ENCODE assay signal across 15 cellular contexts in the genomic region with DNA sequence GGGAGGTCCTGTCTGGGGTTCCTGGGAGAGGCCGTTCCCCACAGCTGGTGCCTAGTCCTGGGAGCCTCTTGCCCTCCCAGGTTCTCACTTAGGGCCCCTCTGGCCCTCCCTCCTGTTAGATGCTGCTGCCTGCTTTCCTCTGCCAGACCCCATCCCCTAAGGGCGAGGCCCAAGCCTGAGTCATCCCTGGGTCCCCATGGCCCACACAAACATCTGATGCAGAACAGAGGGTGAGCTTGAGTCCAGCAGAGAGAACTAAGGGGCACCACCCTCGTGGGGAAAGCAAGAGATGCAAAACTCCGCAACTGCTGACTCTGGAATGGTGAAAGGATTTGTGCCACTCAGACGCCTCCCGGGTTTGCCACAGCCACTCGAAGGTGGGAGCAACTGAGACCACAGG. TPM values are rescaled to one million over a fixed set of nuclear protein-coding genes. Genes with fewer than 3 reads are reported as not detected.
DNase-seq lines count a peak whose midpoint lies in the region; ATAC-seq and TF ChIP-seq lines count a peak whose summit lies in the region.
"Had no signal": no experiment of that assay in that cellular context is flagged by ENCODE, and none has a peak within 500 bp of the region (broad histone marks: within the 10 kb centered on the region; RNA-seq: fewer than 3 reads in every experiment).

No MANE protein-coding gene starts in this region.

- H3K27ac Mint-ChIP-seq in osteocyte (ENCODE audit: unreplicated experiment): no peak overlapping the region
- H3K27ac Mint-ChIP-seq: CD4-positive, alpha-beta memory T cell had no signal

- H3K9ac ChIP-seq in liver (ENCODE audit: low read depth in 1 of 2, low read length in 2 of 2) (no peak overlapping the region), neuronal stem cell (ENCODE audit: low read depth, low read length, poor library complexity) (no peak overlapping the region)
- H3K9ac ChIP-seq: GM23248 had no signal

- H3K27ac ChIP-seq in right atrium auricular region (no peak overlapping the region), liver (ENCODE audit: low read depth in 1 of 2, low read length in 2 of 2) (peak overlapping the region; percentile 93 to 96), neuronal stem cell (replicated peaks; ENCODE audit: low read length) (no peak overlapping the region)
- H3K27ac ChIP-seq: C4-2B, GM23248 had no signal

- H3K18ac ChIP-seq in neuronal stem cell (ENCODE audit: low read length): peak overlapping the region; percentile 74

- DNase-seq in right atrium auricular region (ENCODE audit: low spot score): peak; percentile 5
- DNase-seq in Right ventricle myocardium superior: no peak
- no peak for DNase-seq in neuronal stem cell (ENCODE audit: low spot score)
- no peak for DNase-seq in osteocyte (ENCODE audit: extremely low spot score, unreplicated experiment)
- no peak for DNase-seq in erythroblast (lab: John Stamatoyannopoulos, UW)
- no peak for DNase-seq in NCI-H1105 treated with DMSO at 0.1 percent for 48 hours (lab: John Stamatoyannopoulos, UW)
- DNase-seq: 8988T; CD4-positive, alpha-beta memory T cell; DMS79; GM23248 had no signal

- H3K4ac ChIP-seq in neuronal stem cell (ENCODE audit: low read length): no peak overlapping the region

- H3K27me3 Mint-ChIP-seq in osteocyte (ENCODE audit: unreplicated experiment): peaks cover 20% of the 10 kb centered on the region

- no peak overlapping the region for H3K4me3 Mint-ChIP-seq in osteocyte (ENCODE audit: unreplicated experiment)
- H3K4me3 Mint-ChIP-seq: CD4-positive, alpha-beta memory T cell had no signal

- H3K36me3 Mint-ChIP-seq in osteocyte (ENCODE audit: unreplicated experiment): no peaks in the 10 kb centered on the region
- H3K36me3 Mint-ChIP-seq: CD4-positive, alpha-beta memory T cell had no signal

- TF ChIP-seq CTCF in right atrium auricular region (IDR thresholded peaks at IDR 0.05) (no peak), liver (IDR thresholded peaks at IDR 0.05; ENCODE audit: low read depth, low read length, missing input control) (no peak), osteocyte (IDR thresholded peaks at IDR 0.05) (no peak)

- peak overlapping the region; percentile 63 for H2BK15ac ChIP-seq in neuronal stem cell (ENCODE audit: low read length)

- intact Hi-C loops in Right ventricle myocardium superior (cut with DNase I): no loop called here

- TF ChIP-seq POLR2A in erythroblast (IDR thresholded peaks at IDR 0.05; ENCODE audit: low read length): no peak

- H2AFZ ChIP-seq in neuronal stem cell (ENCODE audit: low read length): no peak overlapping the region
- H2AFZ ChIP-seq: GM23248 had no signal

- no peak overlapping the region for H3K4me3 ChIP-seq in right atrium auricular region
- H3K4me3 ChIP-seq in liver (ENCODE audit: low read depth in 1 of 3, low read length in 3 of 3): no peak overlapping the region
- no peak overlapping the region for H3K4me3 ChIP-seq in neuronal stem cell (ENCODE audit: low read length in 2 of 2)
- H3K4me3 ChIP-seq: GM12878, GM23248, HAP-1 had no signal

- peak overlapping the region; percentile 73 for H2BK120ac ChIP-seq in neuronal stem cell (ENCODE audit: low read depth, low read length)

- H3K14ac ChIP-seq in neuronal stem cell (ENCODE audit: low read length): peak overlapping the region; percentile 42

- H3K27me3 ChIP-seq in right atrium auricular region: no peaks in the 10 kb centered on the region
- no peaks in the 10 kb centered on the region for H3K27me3 ChIP-seq in liver (ENCODE audit: control insufficient read depth in 4 of 4, insufficient read depth in 4 of 4, low read length in 3 of 4)
- peaks cover 0 to 8% (median 0%) of the 10 kb centered on the region in 3 experiments for H3K27me3 ChIP-seq in neuronal stem cell (ENCODE audit: control insufficient read depth in 3 of 3, insufficient read depth in 3 of 3, low read depth in 1 of 3, low read length in 3 of 3)

- no peak overlapping the region for H4K8ac ChIP-seq in neuronal stem cell (ENCODE audit: low read depth, low read length)

- H3K4me1 Mint-ChIP-seq in osteocyte (ENCODE audit: unreplicated experiment): peaks cover 5% of the 10 kb centered on the region

- ATAC-seq in Right ventricle myocardium superior (ENCODE audit: poor library complexity): no peak
- ATAC-seq: GM12878 had no signal

- no peaks in the 10 kb centered on the region for H3K4me1 ChIP-seq in right atrium auricular region
- peaks cover 10 to 72% (median 49%) of the 10 kb centered on the region in 4 donors for H3K4me1 ChIP-seq in liver (ENCODE audit: control insufficient read depth in 4 of 4, insufficient read depth in 4 of 4, low read length in 3 of 4)
- H3K4me1 ChIP-seq in neuronal stem cell (ENCODE audit: control insufficient read depth in 2 of 2, insufficient read depth in 1 of 2, low read depth in 1 of 2, low read length in 2 of 2): peaks cover 0 to 6% of the 10 kb centered on the region in 2 donors

- H3K9me3 Mint-ChIP-seq in osteocyte (ENCODE audit: unreplicated experiment): no peaks in the 10 kb centered on the region
- H3K9me3 Mint-ChIP-seq: CD4-positive, alpha-beta memory T cell had no signal

- no peak overlapping the region for H2BK5ac ChIP-seq in neuronal stem cell (ENCODE audit: low read length)

- no peak overlapping the region for H4K91ac ChIP-seq in neuronal stem cell (ENCODE audit: low read depth, low read length, poor library complexity)

- H3K9me3 ChIP-seq in right atrium auricular region: no peaks in the 10 kb centered on the region
- H3K9me3 ChIP-seq in liver (ENCODE audit: control insufficient read depth in 4 of 4, low read length in 3 of 4): no peaks in the 10 kb centered on the region
- no peaks in the 10 kb centered on the region for H3K9me3 ChIP-seq in neuronal stem cell (replicated peaks in 1 of 2; ENCODE audit: control insufficient read depth in 2 of 2, insufficient read depth in 1 of 2, low read depth in 1 of 2, low read length in 2 of 2)

- H3K36me3 ChIP-seq in right atrium auricular region: no peaks in the 10 kb centered on the region
- H3K36me3 ChIP-seq in liver (ENCODE audit: control insufficient read depth in 4 of 4, insufficient read depth in 3 of 4, low read depth in 1 of 4, low read length in 3 of 4): no peaks in the 10 kb centered on the region
- no peaks in the 10 kb centered on the region for H3K36me3 ChIP-seq in neuronal stem cell (replicated peaks in 1 of 2; ENCODE audit: control insufficient read depth in 2 of 2, insufficient read depth in 2 of 2, low read length in 2 of 2)
- H3K36me3 ChIP-seq: HAP-1 had no signal

- H3K23ac ChIP-seq in neuronal stem cell (ENCODE audit: low read depth, low read length, poor library complexity): no peak overlapping the region

- H3K79me1 ChIP-seq in neuronal stem cell (ENCODE audit: low read depth, low read length): no peaks in the 10 kb centered on the region

- no peak for TF ChIP-seq RAD21 in liver (IDR thresholded peaks at IDR 0.05)

- peak overlapping the region; percentile 4 for H2BK12ac ChIP-seq in neuronal stem cell (ENCODE audit: low read length)

- no peak overlapping the region for H3K4me2 ChIP-seq in neuronal stem cell (ENCODE audit: insufficient read depth, low read length, poor library complexity, severe bottlenecking)

- H2AK5ac ChIP-seq in neuronal stem cell (ENCODE audit: low read depth, low read length): peak overlapping the region; percentile 73

- WGBS in liver: 89% methylated on average over 7 of the region's 7 CpGs
- no CpG with 5 or more reads among the region's 7 CpGs for WGBS in neuronal stem cell (ENCODE audit: extremely low coverage in 2 of 2, insufficient read length in 2 of 2, insufficient replicate concordance in 1 of 2), 2 donors

TF ChIP-seq in liver, 16 proteins besides CTCF, POLR2A, EP300 and RAD21 (continues in another document):
- TF ChIP-seq, protein P1, sequence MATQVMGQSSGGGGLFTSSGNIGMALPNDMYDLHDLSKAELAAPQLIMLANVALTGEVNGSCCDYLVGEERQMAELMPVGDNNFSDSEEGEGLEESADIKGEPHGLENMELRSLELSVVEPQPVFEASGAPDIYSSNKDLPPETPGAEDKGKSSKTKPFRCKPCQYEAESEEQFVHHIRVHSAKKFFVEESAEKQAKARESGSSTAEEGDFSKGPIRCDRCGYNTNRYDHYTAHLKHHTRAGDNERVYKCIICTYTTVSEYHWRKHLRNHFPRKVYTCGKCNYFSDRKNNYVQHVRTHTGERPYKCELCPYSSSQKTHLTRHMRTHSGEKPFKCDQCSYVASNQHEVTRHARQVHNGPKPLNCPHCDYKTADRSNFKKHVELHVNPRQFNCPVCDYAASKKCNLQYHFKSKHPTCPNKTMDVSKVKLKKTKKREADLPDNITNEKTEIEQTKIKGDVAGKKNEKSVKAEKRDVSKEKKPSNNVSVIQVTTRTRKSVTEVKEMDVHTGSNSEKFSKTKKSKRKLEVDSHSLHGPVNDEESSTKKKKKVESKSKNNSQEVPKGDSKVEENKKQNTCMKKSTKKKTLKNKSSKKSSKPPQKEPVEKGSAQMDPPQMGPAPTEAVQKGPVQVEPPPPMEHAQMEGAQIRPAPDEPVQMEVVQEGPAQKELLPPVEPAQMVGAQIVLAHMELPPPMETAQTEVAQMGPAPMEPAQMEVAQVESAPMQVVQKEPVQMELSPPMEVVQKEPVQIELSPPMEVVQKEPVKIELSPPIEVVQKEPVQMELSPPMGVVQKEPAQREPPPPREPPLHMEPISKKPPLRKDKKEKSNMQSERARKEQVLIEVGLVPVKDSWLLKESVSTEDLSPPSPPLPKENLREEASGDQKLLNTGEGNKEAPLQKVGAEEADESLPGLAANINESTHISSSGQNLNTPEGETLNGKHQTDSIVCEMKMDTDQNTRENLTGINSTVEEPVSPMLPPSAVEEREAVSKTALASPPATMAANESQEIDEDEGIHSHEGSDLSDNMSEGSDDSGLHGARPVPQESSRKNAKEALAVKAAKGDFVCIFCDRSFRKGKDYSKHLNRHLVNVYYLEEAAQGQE (IDR thresholded peaks at IDR 0.05): no peak
- TF ChIP-seq TAF1 (conservative IDR thresholded peaks at IDR 0.05) (no peak), JUND (IDR thresholded peaks at IDR 0.05) (no peak), YY1 (IDR thresholded peaks at IDR 0.05) (no peak), RXRA (IDR thresholded peaks at IDR 0.05) (no peak), HNF4A (conservative IDR thresholded peaks at IDR 0.05) (no peak), FOXA1 (IDR thresholded peaks at IDR 0.05) (no peak), FOXA2 (IDR thresholded peaks at IDR 0.05) (no peak), GABPA (IDR thresholded peaks at IDR 0.05 in 1 of 2, conservative IDR thresholded peaks at IDR 0.05 in 1 of 2) (no peak)
- TF ChIP-seq, protein P2, sequence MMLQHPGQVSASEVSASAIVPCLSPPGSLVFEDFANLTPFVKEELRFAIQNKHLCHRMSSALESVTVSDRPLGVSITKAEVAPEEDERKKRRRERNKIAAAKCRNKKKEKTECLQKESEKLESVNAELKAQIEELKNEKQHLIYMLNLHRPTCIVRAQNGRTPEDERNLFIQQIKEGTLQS (IDR thresholded peaks at IDR 0.05): no peak

RNA-seq across cellular contexts. Expression of a gene that starts 58.8 kb away (rescaled TPM):
- total RNA-seq in right atrium auricular region: not detected
- not detected for total RNA-seq in Right ventricle myocardium superior
- not detected for total RNA-seq in liver
- polyA plus RNA-seq in liver: not detected
- not detected for polyA plus RNA-seq in neuronal stem cell (2013, experiment 1 of 2)
- not detected for polyA plus RNA-seq in neuronal stem cell (2013, experiment 2 of 2)
- total RNA-seq in osteocyte: not detected in 2 replicates
- total RNA-seq: CD4-positive, alpha-beta memory T cell; GM23248; HT-29 had no signal
- polyA plus RNA-seq: CD4-positive, alpha-beta memory T cell; GM23248 had no signal

Comparison
In these comparisons a context has a peak if more than half of its experiments do, and no peak if none do; other contexts are left out.
1. H3K27ac ChIP-seq: peak in liver (2 of 2); none in right atrium auricular region (0 of 2) and neuronal stem cell (single experiment).